In genomic region chr20:62319346-62319909, GRCh38 we compare ENCODE assay signal across 31 cellular contexts. TPM values are rescaled to one million over a fixed set of nuclear protein-coding genes. Genes with fewer than 3 reads are reported as not detected.
DNase-seq lines count a peak whose midpoint lies in the region; ATAC-seq, FAIRE-seq and TF ChIP-seq lines count a peak whose summit lies in the region.
"Had no signal": no experiment of that assay in that cellular context is flagged by ENCODE, and none has a peak within 500 bp of the region (broad histone marks: within the 10 kb centered on the region; RNA-seq: fewer than 3 reads in every experiment).

No MANE protein-coding gene starts in this region.

- no peak overlapping the region for H3K4me2 ChIP-seq in A549
- H3K4me2 ChIP-seq: KMS-11 had no signal

- WGBS in A549 (ENCODE audit: missing lambda C conversion rate): 91% methylated on average over 26 of the region's 29 CpGs
- WGBS in esophagus, 2 donors: 57 to 61% methylated on average over 29 of the region's 29 CpGs

- H3K4me1 Mint-ChIP-seq in Calu3 (ENCODE audit: low read depth, unreplicated experiment) (no peaks in the 10 kb centered on the region), neural crest cell (no peaks in the 10 kb centered on the region)
- H3K4me1 Mint-ChIP-seq: activated CD4-positive, alpha-beta T cell treated with anti-CD3 and anti-CD28 coated beads, Interleukin-2, amount 10 ng/mL, durations not matched to agents 24 days and 14 days had no signal

- H3K27ac Mint-ChIP-seq in Calu3 (ENCODE audit: unreplicated experiment) (peak overlapping the region; percentile 4), neural crest cell (ENCODE audit: unreplicated experiment) (no peak overlapping the region)
- H3K27ac Mint-ChIP-seq: activated CD4-positive, alpha-beta T cell treated with anti-CD3 and anti-CD28 coated beads, Interleukin-2, amount 10 ng/mL, durations not matched to agents 24 days and 14 days had no signal

- H3K9me3 Mint-ChIP-seq in Calu3 (ENCODE audit: low read depth, unreplicated experiment) (no peaks in the 10 kb centered on the region), neural crest cell (no peaks in the 10 kb centered on the region)
- H3K9me3 Mint-ChIP-seq: activated CD4-positive, alpha-beta T cell treated with anti-CD3 and anti-CD28 coated beads, Interleukin-2, amount 10 ng/mL, durations not matched to agents 24 days and 14 days; activated T-cell treated with anti-CD3 and anti-CD28 coated beads, Interleukin-2, amount 50 U/mL, for 4 hours had no signal

- TF ChIP-seq CTCF in A549 (IDR thresholded peaks at IDR 0.05): no peak
- TF ChIP-seq CTCF in Calu3 (IDR thresholded peaks at IDR 0.05; ENCODE audit: unreplicated experiment): no peak
- TF ChIP-seq CTCF in neural crest cell (conservative IDR thresholded peaks at IDR 0.05): no peak

- TF ChIP-seq EP300 in A549 (IDR thresholded peaks at IDR 0.05): no peak

- H3K4me3 Mint-ChIP-seq in Calu3 (ENCODE audit: low read depth, unreplicated experiment): no peak overlapping the region
- H3K4me3 Mint-ChIP-seq in neural crest cell: peak overlapping the region; percentile 6
- H3K4me3 Mint-ChIP-seq: activated CD4-positive, alpha-beta T cell treated with anti-CD3 and anti-CD28 coated beads, Interleukin-2, amount 10 ng/mL, durations not matched to agents 24 days and 14 days; activated T-cell treated with anti-CD3 and anti-CD28 coated beads, Interleukin-2, amount 50 U/mL, for 4 hours had no signal

- H3K27me3 Mint-ChIP-seq in Calu3 (ENCODE audit: unreplicated experiment): no peaks in the 10 kb centered on the region
- H3K27me3 Mint-ChIP-seq in neural crest cell (ENCODE audit: low read depth): no peaks in the 10 kb centered on the region
- H3K27me3 Mint-ChIP-seq: activated CD4-positive, alpha-beta T cell treated with anti-CD3 and anti-CD28 coated beads, Interleukin-2, amount 10 ng/mL, durations not matched to agents 24 days and 14 days had no signal

- no peak for DNase-seq in A549 (ENCODE audit: low read depth in 1 of 2, low spot score in 1 of 2)
- DNase-seq in Calu3: no peak
- no peak for DNase-seq in neural crest cell (ENCODE audit: low read depth, low spot score)
- DNase-seq in cerebellar nuclear complex (lab: John Stamatoyannopoulos, UW): no peak
- DNase-seq in putamen (ENCODE audit: low spot score): no peak
- DNase-seq in activated CD8-positive, alpha-beta memory T cell treated with anti-CD3 and anti-CD28 coated beads, Interleukin-2, amount 50 U/mL, for 4 hours: no peak
- DNase-seq: activated CD4-positive, alpha-beta T cell treated with anti-CD3 and anti-CD28 coated beads, Interleukin-2, amount 10 ng/mL, durations not matched to agents 24 days and 14 days; activated T-cell treated with anti-CD3 and anti-CD28 coated beads, Interleukin-2, amount 50 U/mL, for 4 hours; amygdala; C1 segment of cervical spinal cord; colonic mucosa; DMS79 treated with DMSO at 0.1 percent for 48 hours; effector memory CD4-positive, alpha-beta T cell; foreskin melanocyte; GF-D8; HCEC 1CT; left colon; mesendoderm; MM.1S; NCI-H2081 treated with DMSO at 0.1 percent for 48 hours; NCI-H774; occipital lobe; small intestine; stomach; transverse colon; WERI-Rb-1 had no signal

- POLR2A ChIA-PET in A549 (lab: Yijun Ruan, JAX): interaction anchor here (1.5 kb wide), 1 partner anchor 31 kb away, joined by 8 read pairs; no protein-coding TSS in a partner anchor

- H3K36me3 Mint-ChIP-seq in Calu3 (ENCODE audit: insufficient read depth, unreplicated experiment) (peaks cover 98% of the 10 kb centered on the region), neural crest cell (ENCODE audit: low read depth) (no peaks in the 10 kb centered on the region)

- BruUV-seq in Calu3 (replicated peaks; lab: Mats Ljungman, UMichigan): no TSS peak

- CTCF ChIA-PET in A549 (lab: Yijun Ruan, JAX): interaction anchor here (1.5 to 4.9 kb wide), 3 partner anchors 11 to 63 kb away, joined by 4 to 29 read pairs (median 5); no protein-coding TSS in a partner anchor
- CTCF ChIA-PET in Calu3 (lab: Charles Lee): interaction anchor here (1.5 kb wide), 1 partner anchor 17 kb away, joined by 4 read pairs; no protein-coding TSS in a partner anchor

- H3K27me3 ChIP-seq in esophagus (ENCODE audit: control insufficient read depth in 1 of 2, insufficient read depth in 2 of 2, low read length in 2 of 2): no peaks in the 10 kb centered on the region
- H3K27me3 ChIP-seq: breast epithelium, colonic mucosa, stomach, transverse colon had no signal

- intact Hi-C loops in Calu3 (cut with micrococcal nuclease; ENCODE audit: unreplicated experiment): no loop called here

- no peak for ATAC-seq in A549
- ATAC-seq in HG02588 (IDR thresholded peaks at IDR 0.05; ENCODE audit: unreplicated experiment): no peak
- ATAC-seq: activated T-cell treated with anti-CD3 and anti-CD28 coated beads, Interleukin-2, amount 50 U/mL, for 4 hours had no signal

- FAIRE-seq in A549 (lab: Jason Lieb, UNC): no peak
- FAIRE-seq: GM19239, small intestine had no signal

- no peak for TF ChIP-seq POLR2A in A549 (IDR thresholded peaks at IDR 0.05; ENCODE audit: low read length)

- peaks cover 33% of the 10 kb centered on the region for H3K9me3 ChIP-seq in A549
- no peaks in the 10 kb centered on the region for H3K9me3 ChIP-seq in esophagus (ENCODE audit: control insufficient read depth in 2 of 2, insufficient read depth in 1 of 2, low read depth in 1 of 2, low read length in 1 of 2)
- H3K9me3 ChIP-seq: breast epithelium, colonic mucosa, stomach, transverse colon had no signal

- no peak overlapping the region for H3K4me3 ChIP-seq in A549
- H3K4me3 ChIP-seq in esophagus (ENCODE audit: low read depth in 1 of 2, low read length in 2 of 2): no peak overlapping the region
- H3K4me3 ChIP-seq: breast epithelium, colonic mucosa, stomach, transverse colon had no signal

- peaks cover 0 to 61% of the 10 kb centered on the region in 2 donors for H3K36me3 ChIP-seq in esophagus (ENCODE audit: control insufficient read depth in 2 of 2, insufficient read depth in 2 of 2, low read length in 1 of 2)
- H3K36me3 ChIP-seq: breast epithelium, colonic mucosa had no signal

- H3K4me1 ChIP-seq in A549 (peaks cover 11% of the 10 kb centered on the region; the same call in 2 of the 3 replicates), esophagus (ENCODE audit: control insufficient read depth in 2 of 2, insufficient read depth in 2 of 2, low read length in 1 of 2) (peaks cover 4 to 32% of the 10 kb centered on the region in 2 donors)
- H3K4me1 ChIP-seq: breast epithelium, colonic mucosa, stomach, transverse colon had no signal

- H3K27ac ChIP-seq in A549: no peak overlapping the region
- peak overlapping the region; percentile 8 to 34 for H3K27ac ChIP-seq in esophagus (ENCODE audit: low read depth in 2 of 2, low read length in 1 of 2)
- H3K27ac ChIP-seq: breast epithelium, colonic mucosa, KMS-11, transverse colon, WERI-Rb-1 had no signal

- no peak for TF ChIP-seq RAD21 in A549 (conservative IDR thresholded peaks at IDR 0.05 in 1 of 2, IDR thresholded peaks at IDR 0.05 in 1 of 2)

TF ChIP-seq in A549, 52 proteins besides CTCF, POLR2A, EP300 and RAD21:
- TF ChIP-seq JUN (IDR thresholded peaks at IDR 0.05) (0 out of 5 replicates have a peak, but pooled peaks of 1 of the 2 experiments have one; percentile 24), HDAC2 (IDR thresholded peaks at IDR 0.05) (no peak), POLR2AphosphoS2 (conservative IDR thresholded peaks at IDR 0.05; ENCODE audit: low read length) (peak; percentile 15; the same call in 1 of the 2 replicates), TFCP2L1 (CRISPR knock-in tag; IDR thresholded peaks at IDR 0.05) (no peak), CHD2 (IDR thresholded peaks at IDR 0.05; ENCODE audit: low read length, partially characterized antibody) (no peak), PBX3 (IDR thresholded peaks at IDR 0.05) (no peak)

RNA-seq across cellular contexts. Expression of gene ADRM1, which starts 16.6 kb away (rescaled TPM):
- polyA plus RNA-seq in A549 (2011; rRNA removed) (68.9 and 87.9 TPM in 2 replicates), A549 (2017; fragmentation: RNase III; extraction: RNeasy Plus Mini Kit Qiagen cat#74134 plus additional on column Dnase treatment) (121 to 131 TPM (median 130 TPM) in 3 replicates), esophagus (100 to 1,000 TPM in 1 of 2 donors, 10 to 100 TPM in 1; 84.9 to 117 TPM)
- polyA plus RNA-seq in A549 (2012; cell fraction: cytosol; rRNA removed): 217 and 255 TPM in 2 replicates
- polyA plus RNA-seq in A549 (2012; cell fraction: nucleus; rRNA removed): 249 and 328 TPM in 2 replicates
- polyA minus RNA-seq in A549 (2011; rRNA and poly(A)+ RNA removed): 56.0 and 59.2 TPM in 2 replicates
- total RNA-seq in Calu3 (2022) (222 and 227 TPM in 2 replicates), neural crest cell (90.4 and 98.8 TPM in 2 replicates)

RNA-seq across cellular contexts. Expression of gene LAMA5, which starts 47.7 kb away (rescaled TPM):
- polyA plus RNA-seq in A549 (2011; rRNA removed) (20.4 and 31.6 TPM in 2 replicates), A549 (2017; fragmentation: RNase III; extraction: RNeasy Plus Mini Kit Qiagen cat#74134 plus additional on column Dnase treatment) (196 to 212 TPM (median 202 TPM) in 3 replicates), esophagus (100 to 1,000 TPM in 1 of 2 donors, 10 to 100 TPM in 1; 79.9 to 329 TPM)
- 91.5 and 122 TPM in 2 replicates for polyA plus RNA-seq in A549 (2012; cell fraction: cytosol; rRNA removed)
- 829 and 950 TPM in 2 replicates for polyA plus RNA-seq in A549 (2012; cell fraction: nucleus; rRNA removed)
- 26.9 and 28.7 TPM in 2 replicates for polyA minus RNA-seq in A549 (2011; rRNA and poly(A)+ RNA removed)
- total RNA-seq in Calu3 (2022) (740 and 763 TPM in 2 replicates), neural crest cell (35.0 and 38.8 TPM in 2 replicates)

Comparison
In these comparisons a context has a peak if more than half of its experiments do, and no peak if none do; other contexts are left out.
1. H3K27ac ChIP-seq: peak in esophagus (2 of 2); none in A549 (0 of 2).
2. RNA of gene LAMA5, which starts 47.7 kb away (total RNA-seq): 740 to 763 TPM in Calu3; 35.0 to 38.8 TPM in neural crest cell; every median in the first group is over 10 times any median in the second.